ENCODE assay signal across 17 cellular contexts in the genomic region with DNA sequence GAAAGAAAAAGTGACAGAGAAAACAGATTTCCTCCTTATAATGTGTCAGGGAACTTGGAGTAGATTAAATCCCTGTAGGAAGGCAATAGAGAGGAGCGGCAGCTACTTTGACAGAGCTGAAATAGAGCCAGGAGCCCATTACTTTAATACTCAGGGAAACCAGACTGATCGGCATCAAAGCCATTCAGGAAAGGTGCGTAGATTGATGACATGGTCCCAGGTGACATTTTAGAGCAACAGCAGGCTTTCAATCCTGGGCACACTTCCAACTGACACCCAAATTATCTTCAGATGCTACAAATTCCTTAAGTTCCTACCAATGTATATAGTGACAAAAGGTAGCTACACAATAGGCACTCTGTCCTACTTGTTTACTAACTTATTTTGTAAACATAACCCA.
DNase-seq lines count a peak whose midpoint lies in the region; TF ChIP-seq lines count a peak whose summit lies in the region.
"Had no signal": no experiment of that assay in that cellular context is flagged by ENCODE, and none has a peak within 500 bp of the region (broad histone marks: within the 10 kb centered on the region; RNA-seq: fewer than 3 reads in every experiment).

No MANE protein-coding gene starts in this region.

- intact Hi-C loops in OCI-LY7 (cut with micrococcal nuclease; ENCODE audit: unreplicated experiment): no loop called here

- no peaks in the 10 kb centered on the region for H3K36me3 ChIP-seq in OCI-LY7 (ENCODE audit: insufficient read depth, low read length)
- H3K36me3 ChIP-seq: BLaER1 had no signal

- BruUV-seq in OCI-LY7 (replicated peaks; lab: Mats Ljungman, UMichigan): no TSS peak

- no peaks in the 10 kb centered on the region for H3K9me2 ChIP-seq in OCI-LY7 (ENCODE audit: insufficient read depth, low read length)

- DNase-seq in DMS79 treated with DMSO at 0.1 percent for 48 hours (lab: John Stamatoyannopoulos, UW): peak; percentile 16
- no peak for DNase-seq in DMS79 (lab: John Stamatoyannopoulos, UW)
- peak; percentile 28 for DNase-seq in NCI-H1105 (lab: John Stamatoyannopoulos, UW)
- DNase-seq in OCI-LY7 (ENCODE audit: low spot score): no peak
- DNase-seq in cerebellar nuclear complex (lab: John Stamatoyannopoulos, UW): no peak
- DNase-seq in SW480 (ENCODE audit: low spot score): no peak
- DNase-seq: Caco-2; CD4-positive, CD25-positive, alpha-beta regulatory T cell; CD8-positive, alpha-beta T cell; DMS153; GF-D8; GOT3; H7; HCEC 1CT had no signal

- H3K4me3 ChIP-seq in OCI-LY7 (ENCODE audit: low read depth, low read length, poor library complexity, severe bottlenecking): no peak overlapping the region
- H3K4me3 ChIP-seq: BLaER1 had no signal

- H3K27ac ChIP-seq in OCI-LY7 (ENCODE audit: low read depth, low read length, poor library complexity, severe bottlenecking): no peak overlapping the region
- H3K27ac ChIP-seq: 22Rv1, BLaER1, C4-2B had no signal

- TF ChIP-seq CTCF in OCI-LY7 (conservative IDR thresholded peaks at IDR 0.05; ENCODE audit: low read length): no peak

- peaks cover 22% of the 10 kb centered on the region for H3K4me1 ChIP-seq in OCI-LY7 (ENCODE audit: insufficient read depth, low read length, poor library complexity, severe bottlenecking)
- H3K4me1 ChIP-seq: BLaER1, Caco-2 had no signal

- POLR2A ChIA-PET in OCI-LY7 (lab: Charles Lee): no interaction called here

- no peaks in the 10 kb centered on the region for H3K79me2 ChIP-seq in OCI-LY7 (ENCODE audit: insufficient read depth, low read depth, low read length)

- no peaks in the 10 kb centered on the region for H3K9me3 ChIP-seq in OCI-LY7 (ENCODE audit: low read length)
- H3K9me3 ChIP-seq: BLaER1, Caco-2 had no signal

- CTCF ChIA-PET in OCI-LY7 (lab: Charles Lee; ENCODE audit: unreplicated experiment): no interaction called here

- no peak overlapping the region for H3K4me2 ChIP-seq in OCI-LY7 (ENCODE audit: low read length)
- H3K4me2 ChIP-seq: BLaER1 had no signal

- peak overlapping the region; percentile 42; the same call in 1 of the 2 replicates for H2AFZ ChIP-seq in OCI-LY7 (ENCODE audit: low read length)

- H4K20me1 ChIP-seq in OCI-LY7 (ENCODE audit: insufficient read depth, low read length): no peaks in the 10 kb centered on the region
- H4K20me1 ChIP-seq: BLaER1 had no signal

Comparison
In these comparisons a context has a peak if more than half of its experiments do, and no peak if none do; other contexts are left out.
1. DNase-seq: peak in DMS79 treated with DMSO at 0.1 percent for 48 hours (single experiment) and NCI-H1105 (single experiment); none in DMS79 (single experiment), OCI-LY7 (single experiment), cerebellar nuclear complex (0 of 2) and SW480 (single experiment).